Comparison of ENCODE assay signal across 17 cellular contexts in genomic region chr7:131667699-131668098, GRCh38.
DNase-seq lines count a peak whose midpoint lies in the region; ATAC-seq and TF ChIP-seq lines count a peak whose summit lies in the region.
"Had no signal": no experiment of that assay in that cellular context is flagged by ENCODE, and none has a peak within 500 bp of the region (broad histone marks: within the 10 kb centered on the region; RNA-seq: fewer than 3 reads in every experiment).

No MANE protein-coding gene starts in this region.

- H3K4me3 ChIP-seq in lower lobe of right lung, result no peak overlapping the region
- H3K4me3 ChIP-seq: GM23338, HAP-1 had no signal

- H3K27me3 Mint-ChIP-seq in WTC11 (ENCODE audit: low read depth), result peaks cover 21% of the 10 kb centered on the region

- H3K36me3 ChIP-seq in lower lobe of right lung, result no peaks in the 10 kb centered on the region
- H3K36me3 ChIP-seq: HAP-1 had no signal

- intact Hi-C loops in sciatic nerve (cut with DNase I) (no loop called here), lower lobe of right lung (cut with DNase I) (no loop called here)

- no peaks in the 10 kb centered on the region for H3K9me3 ChIP-seq in lower lobe of right lung
- H3K9me3 ChIP-seq: HAP-1 had no signal

- peaks cover 24% of the 10 kb centered on the region for H3K9me3 Mint-ChIP-seq in WTC11
- H3K9me3 Mint-ChIP-seq: HFFc6 had no signal

- in situ Hi-C loops in GM13977 (cut with MboI; ENCODE audit: low pct_unique_long_range_greater_than_20kb, low sequenced_read_pairs, unreplicated experiment), result no loop called here

- ATAC-seq in WTC11 (0 out of 2 replicates have a peak, but pooled peaks have one; percentile 41), sciatic nerve (no peak), HG03108 (IDR thresholded peaks at IDR 0.05; ENCODE audit: unreplicated experiment) (no peak), lower lobe of right lung (no peak)
- ATAC-seq: GM23338 had no signal

- TF ChIP-seq CTCF in WTC11 (IDR thresholded peaks at IDR 0.05) (no peak), GM13977 (IDR thresholded peaks at IDR 0.05; ENCODE audit: extremely low read depth, insufficient read depth, missing control alignments) (no peak), lower lobe of right lung (IDR thresholded peaks at IDR 0.05) (no peak)

- no peaks in the 10 kb centered on the region for H3K4me1 ChIP-seq in lower lobe of right lung
- H3K4me1 ChIP-seq: HAP-1 had no signal

- POLR2A ChIA-PET in WTC11 (lab: Charles Lee), result no interaction called here

- H3K27ac Mint-ChIP-seq in WTC11, result no peak overlapping the region
- H3K27ac Mint-ChIP-seq: CD4-positive, alpha-beta memory T cell; GM23338; HFFc6 had no signal

- H3K4me1 Mint-ChIP-seq in WTC11, result peaks cover 7% of the 10 kb centered on the region
- H3K4me1 Mint-ChIP-seq: CD4-positive, alpha-beta memory T cell had no signal

- DNase-seq in WTC11 (ENCODE audit: low spot score), result no peak
- DNase-seq in mesenteric fat pad (ENCODE audit: low spot score), result peak; percentile 47
- peak; percentile 2 for DNase-seq in sciatic nerve (ENCODE audit: low spot score)
- no peak for DNase-seq in GM13977 (ENCODE audit: low spot score)
- no peak for DNase-seq in stimulated activated naive CD4-positive, alpha-beta T cell treated with Interleukin-2 at 50 U/mL for 16 hours (lab: John Stamatoyannopoulos, UW)
- no peak for DNase-seq in lower lobe of right lung
- DNase-seq: C1 segment of cervical spinal cord; CD4-positive, alpha-beta memory T cell; COR-L47; DMS79; EL; GF-D8; HFFc6 had no signal

- TF ChIP-seq RAD21 in Ishikawa (IDR thresholded peaks at IDR 0.05; ENCODE audit: low read depth), result no peak

- H3K27ac ChIP-seq in lower lobe of right lung, result no peak overlapping the region

- H3K36me3 Mint-ChIP-seq in WTC11, result peaks cover 14% of the 10 kb centered on the region
- H3K36me3 Mint-ChIP-seq: CD4-positive, alpha-beta memory T cell had no signal

- H3K4me3 Mint-ChIP-seq in WTC11, result no peak overlapping the region
- H3K4me3 Mint-ChIP-seq: CD4-positive, alpha-beta memory T cell; GM23338; HFFc6 had no signal

- CTCF ChIA-PET in WTC11 (lab: Charles Lee), result interaction anchor here (1.0 to 1.1 kb wide), 3 partner anchors 22 to 191 kb away, joined by 3 to 4 read pairs (median 4); no protein-coding TSS in a partner anchor

- TF ChIP-seq EP300 in Ishikawa (IDR thresholded peaks at IDR 0.05; ENCODE audit: borderline replicate concordance), result no peak

- no peaks in the 10 kb centered on the region for H3K27me3 ChIP-seq in lower lobe of right lung (ENCODE audit: low read depth)

TF ChIP-seq in Ishikawa, 13 proteins besides CTCF, POLR2A, EP300 and RAD21:
- no peak for TF ChIP-seq CREB1 (IDR thresholded peaks at IDR 0.05; ENCODE audit: low read depth)
- no peak for TF ChIP-seq FOXM1 (IDR thresholded peaks at IDR 0.05; ENCODE audit: borderline replicate concordance, low read depth)
- no peak for TF ChIP-seq NFIC (IDR thresholded peaks at IDR 0.05)
- peak; percentile 52 for TF ChIP-seq USF1 (IDR thresholded peaks at IDR 0.05)
- no peak for TF ChIP-seq TAF1 (IDR thresholded peaks at IDR 0.05; ENCODE audit: low read depth)
- TF ChIP-seq REST (IDR thresholded peaks at IDR 0.05; ENCODE audit: low read depth), result no peak

TF ChIP-seq in WTC11, 78 proteins besides CTCF, POLR2A, EP300 and RAD21:
- TF ChIP-seq ATF1 (CRISPR knock-in tag; IDR thresholded peaks at IDR 0.05), result no peak
- no peak for TF ChIP-seq GABPB1 (CRISPR knock-in tag; IDR thresholded peaks at IDR 0.05)
- TF ChIP-seq USF2 (CRISPR knock-in tag; IDR thresholded peaks at IDR 0.05), result peak; percentile 54; the same call in 1 of the 2 replicates

Comparison
In these comparisons a context has a peak if more than half of its experiments do, and no peak if none do; other contexts are left out.
1. DNase-seq: peak in mesenteric fat pad (single experiment) and sciatic nerve (single experiment); none in WTC11 (single experiment), GM13977 (single experiment), stimulated activated naive CD4-positive, alpha-beta T cell treated with Interleukin-2 at 50 U/mL for 16 hours (single experiment) and lower lobe of right lung (single experiment).